ENCODE assay signal across 1 cellular context in genomic region chr12:50625029-50625875, GRCh38.
A peak's percentile ranks its signal among the peaks of the same experiment; 100 is the strongest.
TF ChIP-seq lines count a peak whose summit lies in the region.

No MANE protein-coding gene starts in this region.

TF ChIP-seq in K562, 482 proteins besides CTCF, POLR2A, EP300 and RAD21 (continued from another document):
- no peak for TF ChIP-seq ZNF277 (CRISPR knock-in tag; IDR thresholded peaks at IDR 0.05; ENCODE audit: borderline replicate concordance)
- no peak for TF ChIP-seq HDAC3 (IDR thresholded peaks at IDR 0.05; ENCODE audit: borderline replicate concordance, partially characterized antibody)
- TF ChIP-seq MEF2D (tag; conservative IDR thresholded peaks at IDR 0.05; ENCODE audit: low read depth), result no peak
- TF ChIP-seq GABPA (tag; conservative IDR thresholded peaks at IDR 0.05; ENCODE audit: low read depth), result peak; percentile 71
- no peak for TF ChIP-seq ZNF384 (IDR thresholded peaks at IDR 0.05; ENCODE audit: low read depth, low read length)
- no peak for TF ChIP-seq TRIM28 (IDR thresholded peaks at IDR 0.05)
- 0 out of 4 replicates have a peak, but pooled peaks of 1 of the 2 experiments have one; percentile 55 for TF ChIP-seq MLLT1 (IDR thresholded peaks at IDR 0.05)
- TF ChIP-seq ZNF239 (CRISPR knock-in tag; IDR thresholded peaks at IDR 0.05), result no peak
- peak in 1 of 2 experiments; percentile 54; a peak in 1 of 4 replicates for TF ChIP-seq ARNT (IDR thresholded peaks at IDR 0.05)
- peak in 1 of 2 experiments; percentile 59; a peak in 2 of 4 replicates for TF ChIP-seq KDM1A (IDR thresholded peaks at IDR 0.05)
- TF ChIP-seq NONO (IDR thresholded peaks at IDR 0.05; ENCODE audit: low read depth in 2 of 2, low read length in 1 of 2), result no peak
- peak; percentile 76 for TF ChIP-seq ARID1B (IDR thresholded peaks at IDR 0.05)
- no peak for TF ChIP-seq DMBX1 (CRISPR knock-in tag; IDR thresholded peaks at IDR 0.05; ENCODE audit: borderline replicate concordance)
- TF ChIP-seq MYBL2 (IDR thresholded peaks at IDR 0.05; ENCODE audit: low read depth), result peak; percentile 36; the same call in 1 of the 2 replicates
- no peak for TF ChIP-seq MYBL2 (CRISPR knock-in tag; IDR thresholded peaks at IDR 0.05; ENCODE audit: borderline replicate concordance)
- TF ChIP-seq NCOR1 (IDR thresholded peaks at IDR 0.05), result 0 out of 2 replicates have a peak, but pooled peaks have one; percentile 17
- TF ChIP-seq PBX2 (CRISPR knock-in tag; IDR thresholded peaks at IDR 0.05; ENCODE audit: low read depth), result no peak
- peak; percentile 94 for TF ChIP-seq PBX2 (tag; conservative IDR thresholded peaks at IDR 0.05; ENCODE audit: low read depth)
- TF ChIP-seq SMARCA4 (IDR thresholded peaks at IDR 0.05), result peak; percentile 63
- TF ChIP-seq TRIM24 (IDR thresholded peaks at IDR 0.05), result peak in 1 of 2 experiments; percentile 43; a peak in 1 of 4 replicates
- no peak for TF ChIP-seq NEUROD1 (IDR thresholded peaks at IDR 0.05; ENCODE audit: borderline replicate concordance, low read depth, low read length, partially characterized antibody)
- peak; percentile 67; the same call in 1 of the 2 replicates for TF ChIP-seq EHMT2 (IDR thresholded peaks at IDR 0.05)
- TF ChIP-seq GATAD2A (IDR thresholded peaks at IDR 0.05), result 0 out of 2 replicates have a peak, but pooled peaks have one; percentile 59
- TF ChIP-seq ZNF507 (tag; conservative IDR thresholded peaks at IDR 0.05), result no peak
- TF ChIP-seq ETV1 (tag; conservative IDR thresholded peaks at IDR 0.05; ENCODE audit: low read depth), result peak; percentile 81
- TF ChIP-seq MEIS2 (IDR thresholded peaks at IDR 0.05; ENCODE audit: partially characterized antibody), result peak; percentile 98
- TF ChIP-seq ATF1 (CRISPR knock-in tag; IDR thresholded peaks at IDR 0.05), result no peak
- no peak for TF ChIP-seq ATF1 (tag; IDR thresholded peaks at IDR 0.05)
- TF ChIP-seq ZNF551 (CRISPR knock-in tag; IDR thresholded peaks at IDR 0.05), result no peak
- TF ChIP-seq ZNF512 (tag; IDR thresholded peaks at IDR 0.05), result no peak
- TF ChIP-seq DPF2 (IDR thresholded peaks at IDR 0.05), result peak; percentile 83
- peak; percentile 80 for TF ChIP-seq ARHGAP35 (IDR thresholded peaks at IDR 0.05; ENCODE audit: partially characterized antibody)
- TF ChIP-seq ETV6 (IDR thresholded peaks at IDR 0.05; ENCODE audit: borderline replicate concordance in 1 of 2, low read depth in 2 of 2, low read length in 1 of 2), result peak; percentile 80 to 95; a peak in 3 of 4 replicates
- TF ChIP-seq ETV6 (CRISPR knock-in tag; IDR thresholded peaks at IDR 0.05; ENCODE audit: borderline replicate concordance), result no peak
- peak; percentile 27; the same call in 1 of the 2 replicates for TF ChIP-seq GABPB1 (CRISPR knock-in tag; IDR thresholded peaks at IDR 0.05)
- TF ChIP-seq ZNF24 (IDR thresholded peaks at IDR 0.05), result peak; percentile 68
- TF ChIP-seq SMARCE1 (IDR thresholded peaks at IDR 0.05), result peak; percentile 55; the same call in 1 of the 2 replicates
- TF ChIP-seq ZBTB40 (IDR thresholded peaks at IDR 0.05), result peak; percentile 80
- no peak for TF ChIP-seq ZBTB40 (CRISPR knock-in tag; IDR thresholded peaks at IDR 0.05)
- TF ChIP-seq GABPB2 (CRISPR knock-in tag; conservative IDR thresholded peaks at IDR 0.05), result no peak
- peak; percentile 85 for TF ChIP-seq LEF1 (IDR thresholded peaks at IDR 0.05)
- TF ChIP-seq TEAD2 (tag; IDR thresholded peaks at IDR 0.05), result no peak
- no peak for TF ChIP-seq SRSF9 (IDR thresholded peaks at IDR 0.05; ENCODE audit: borderline replicate concordance, low read depth, low read length)
